In the genomic region with DNA sequence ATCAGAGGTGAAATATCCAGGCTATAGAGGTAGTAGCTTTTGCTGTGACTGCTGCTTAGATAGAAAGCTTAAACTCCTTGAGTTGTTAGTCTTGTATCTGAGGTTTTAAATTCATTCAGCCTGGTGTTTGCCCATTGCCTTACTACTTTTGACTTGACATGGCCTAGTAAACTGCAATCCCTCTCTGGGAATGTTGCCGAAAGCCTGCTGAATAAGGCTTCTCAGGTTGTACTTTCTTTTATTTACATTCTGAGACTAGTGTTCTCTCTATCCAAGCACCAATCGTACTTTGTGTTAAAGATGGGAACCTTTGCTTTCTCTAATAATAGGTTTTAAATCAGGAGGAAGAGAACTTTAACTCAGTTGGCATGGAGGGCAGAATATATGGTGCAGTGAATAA, we compare ENCODE assay signal across 23 cellular contexts.
"Had no signal": no experiment of that assay in that cellular context is flagged by ENCODE, and none has a peak within 500 bp of the region (broad histone marks: within the 10 kb centered on the region; RNA-seq: fewer than 3 reads in every experiment).

No MANE protein-coding gene starts in this region.

- DNase-seq: activated CD4-positive, alpha-beta memory T cell treated with anti-CD3 and anti-CD28 coated beads for 36 hours; activated CD4-positive, alpha-beta T cell treated with anti-CD3 and anti-CD28 coated beads for 48 hours; activated effector memory CD4-positive, alpha-beta T cell treated with Interleukin-2 at 50 U/mL for 16 hours; activated naive CD4-positive, alpha-beta T cell treated with anti-CD3 and anti-CD28 coated beads for 36 hours; activated naive CD8-positive, alpha-beta T cell treated with anti-CD3 and anti-CD28 coated beads, Interleukin-2, amount 10 ng/mL, durations not matched to agents 7 days and 5 days; activated T-cell treated with anti-CD3 and anti-CD28 coated beads, Interleukin-2, amount 50 U/mL, for 48 hours; amniotic stem cell; colonic mucosa; dorsolateral prefrontal cortex; effector memory CD8-positive, alpha-beta T cell; heart right ventricle; islet precursor cell; left cardiac atrium; occipital lobe; spleen; stimulated activated CD4-positive, alpha-beta T cell treated with anti-CD3 and anti-CD28 coated beads, Interleukin-4, amount 100 ng/mL, for 1 hour; stimulated activated naive CD4-positive, alpha-beta T cell; T1000; upper lobe of left lung had no signal

- H3K4me1 Mint-ChIP-seq: activated naive CD8-positive, alpha-beta T cell treated with anti-CD3 and anti-CD28 coated beads, Interleukin-2, amount 10 ng/mL, durations not matched to agents 7 days and 5 days had no signal

- H3K27me3 Mint-ChIP-seq: activated CD4-positive, alpha-beta memory T cell treated with anti-CD3 and anti-CD28 coated beads for 36 hours; activated naive CD8-positive, alpha-beta T cell treated with anti-CD3 and anti-CD28 coated beads, Interleukin-2, amount 10 ng/mL, durations not matched to agents 7 days and 5 days; effector memory CD8-positive, alpha-beta T cell; natural killer cell treated with Interleukin-12 subunit alpha and Interleukin-12 subunit beta and Interleukin-15 and Interleukin-18, amount 100 ng/mL, for 72 hours had no signal

- H3K4me1 ChIP-seq: colonic mucosa, upper lobe of left lung had no signal

- H3K27ac Mint-ChIP-seq: activated CD4-positive, alpha-beta memory T cell treated with anti-CD3 and anti-CD28 coated beads for 36 hours; activated naive CD4-positive, alpha-beta T cell treated with anti-CD3 and anti-CD28 coated beads for 36 hours; activated naive CD8-positive, alpha-beta T cell treated with anti-CD3 and anti-CD28 coated beads, Interleukin-2, amount 10 ng/mL, durations not matched to agents 7 days and 5 days; effector memory CD8-positive, alpha-beta T cell; natural killer cell treated with Interleukin-12 subunit alpha and Interleukin-12 subunit beta and Interleukin-15 and Interleukin-18, amount 100 ng/mL, for 72 hours; T-helper 1 cell treated with Interleukin-12 subunit alpha and Interleukin-12 subunit beta and Interleukin-4 antibody, amounts not matched to agents 30 μg/mL and 1 μg/mL, for 36 hours had no signal

- FAIRE-seq: bronchial epithelial cell, endothelial cell of umbilical vein had no signal

- H3K36me3 ChIP-seq: colonic mucosa, heart right ventricle, spleen, upper lobe of left lung had no signal

- H3K36me3 Mint-ChIP-seq: activated CD4-positive, alpha-beta memory T cell treated with anti-CD3 and anti-CD28 coated beads for 36 hours; activated naive CD8-positive, alpha-beta T cell treated with anti-CD3 and anti-CD28 coated beads, Interleukin-2, amount 10 ng/mL, durations not matched to agents 7 days and 5 days; natural killer cell treated with Interleukin-12 subunit alpha and Interleukin-12 subunit beta and Interleukin-15 and Interleukin-18, amount 100 ng/mL, for 72 hours had no signal

- H3K9me3 ChIP-seq: colonic mucosa, upper lobe of left lung had no signal

- H3K27ac ChIP-seq: colonic mucosa, dorsolateral prefrontal cortex, heart right ventricle, spleen, upper lobe of left lung had no signal

- H3K4me3 ChIP-seq: colonic mucosa, dorsolateral prefrontal cortex, heart right ventricle, spleen, upper lobe of left lung had no signal

- H3K27me3 ChIP-seq: colonic mucosa, dorsolateral prefrontal cortex, heart right ventricle, spleen, upper lobe of left lung had no signal

- H3K9me3 Mint-ChIP-seq: activated CD4-positive, alpha-beta memory T cell treated with anti-CD3 and anti-CD28 coated beads for 36 hours; activated naive CD4-positive, alpha-beta T cell treated with anti-CD3 and anti-CD28 coated beads for 36 hours; activated naive CD8-positive, alpha-beta T cell treated with anti-CD3 and anti-CD28 coated beads, Interleukin-2, amount 10 ng/mL, durations not matched to agents 7 days and 5 days; effector memory CD8-positive, alpha-beta T cell; natural killer cell treated with Interleukin-12 subunit alpha and Interleukin-12 subunit beta and Interleukin-15 and Interleukin-18, amount 100 ng/mL, for 72 hours; T-helper 1 cell treated with Interleukin-12 subunit alpha and Interleukin-12 subunit beta and Interleukin-4 antibody, amounts not matched to agents 30 μg/mL and 1 μg/mL, for 36 hours had no signal

- H3K4me3 Mint-ChIP-seq: activated CD4-positive, alpha-beta memory T cell treated with anti-CD3 and anti-CD28 coated beads for 36 hours; activated naive CD4-positive, alpha-beta T cell treated with anti-CD3 and anti-CD28 coated beads for 36 hours; activated naive CD8-positive, alpha-beta T cell treated with anti-CD3 and anti-CD28 coated beads, Interleukin-2, amount 10 ng/mL, durations not matched to agents 7 days and 5 days; effector memory CD8-positive, alpha-beta T cell; natural killer cell treated with Interleukin-12 subunit alpha and Interleukin-12 subunit beta and Interleukin-15 and Interleukin-18, amount 100 ng/mL, for 72 hours; T-helper 1 cell treated with Interleukin-12 subunit alpha and Interleukin-12 subunit beta and Interleukin-4 antibody, amounts not matched to agents 30 μg/mL and 1 μg/mL, for 36 hours had no signal
